24 cellular contexts compared by ENCODE assay signal in genomic region chr7:11450246-11450645, GRCh38.
"Had no signal": no experiment of that assay in that cellular context is flagged by ENCODE, and none has a peak within 500 bp of the region (broad histone marks: within the 10 kb centered on the region; RNA-seq: fewer than 3 reads in every experiment).

No MANE protein-coding gene starts in this region.

- H3K4me3 Mint-ChIP-seq: activated CD4-positive, alpha-beta memory T cell treated with anti-CD3 and anti-CD28 coated beads for 36 hours; activated naive CD8-positive, alpha-beta T cell; activated T-helper 1 cell treated with anti-CD3 and anti-CD28 coated beads, Interleukin-12 subunit alpha, Interleukin-12 subunit beta, Interleukin-2, Interleukin-4 antibody, amounts not matched to agents 30 ng/mL and 10 ng/mL and 1 ng/mL, durations not matched to agents 14 hours and 24 hours and 36 hours; brain; central memory CD8-positive, alpha-beta T cell; naive thymus-derived CD4-positive, alpha-beta T cell; neural progenitor cell; stimulated activated memory B cell treated with anti-CD40 and anti-IgM and Interleukin-4, amounts not matched to agents 10 μg/mL and 1 μg/mL and 100 μg/mL, for 72 hours; WTC11 had no signal

- H3K9ac ChIP-seq: neural progenitor cell had no signal

- H3K36me3 ChIP-seq: esophagus squamous epithelium, left lung, neural progenitor cell, thoracic aorta had no signal

- H3K27ac ChIP-seq: coronary artery, esophagus squamous epithelium, foreskin keratinocyte, left lung, neural progenitor cell, SK-N-MC, thoracic aorta had no signal

- H3K27me3 ChIP-seq: esophagus squamous epithelium, foreskin keratinocyte, left lung, neural progenitor cell had no signal

- H3K36me3 Mint-ChIP-seq: activated CD4-positive, alpha-beta memory T cell treated with anti-CD3 and anti-CD28 coated beads for 36 hours; activated naive CD8-positive, alpha-beta T cell; naive thymus-derived CD4-positive, alpha-beta T cell; stimulated activated memory B cell treated with anti-CD40 and anti-IgM and Interleukin-4, amounts not matched to agents 10 μg/mL and 1 μg/mL and 100 μg/mL, for 72 hours; WTC11 had no signal

- H3K4me1 Mint-ChIP-seq: central memory CD8-positive, alpha-beta T cell; naive thymus-derived CD4-positive, alpha-beta T cell; neural progenitor cell; stimulated activated memory B cell treated with anti-CD40 and anti-IgM and Interleukin-4, amounts not matched to agents 10 μg/mL and 1 μg/mL and 100 μg/mL, for 72 hours; WTC11 had no signal

- H3K9me3 Mint-ChIP-seq: activated CD4-positive, alpha-beta memory T cell treated with anti-CD3 and anti-CD28 coated beads for 36 hours; activated T-helper 1 cell treated with anti-CD3 and anti-CD28 coated beads, Interleukin-12 subunit alpha, Interleukin-12 subunit beta, Interleukin-2, Interleukin-4 antibody, amounts not matched to agents 30 ng/mL and 10 ng/mL and 1 ng/mL, durations not matched to agents 14 hours and 24 hours and 36 hours; brain; naive thymus-derived CD4-positive, alpha-beta T cell; neural progenitor cell; stimulated activated memory B cell treated with anti-CD40 and anti-IgM and Interleukin-4, amounts not matched to agents 10 μg/mL and 1 μg/mL and 100 μg/mL, for 72 hours; WTC11 had no signal

- ATAC-seq: foreskin keratinocyte; left lung; naive thymus-derived CD4-positive, alpha-beta T cell; sciatic nerve; stimulated activated memory B cell treated with anti-CD40 and anti-IgM and Interleukin-4, amounts not matched to agents 10 μg/mL and 1 μg/mL and 100 μg/mL, for 72 hours; WTC11 had no signal

- H2AFZ ChIP-seq: neural progenitor cell had no signal

- H3K9me3 ChIP-seq: esophagus squamous epithelium, left lung, thoracic aorta had no signal

- H3K4me1 ChIP-seq: esophagus squamous epithelium, foreskin keratinocyte, neural progenitor cell had no signal

- H3K4me3 ChIP-seq: coronary artery, esophagus squamous epithelium, left lung, neural progenitor cell, SK-N-MC, smooth muscle cell, thoracic aorta had no signal

- H3K27me3 Mint-ChIP-seq: activated CD4-positive, alpha-beta memory T cell treated with anti-CD3 and anti-CD28 coated beads for 36 hours; activated naive CD8-positive, alpha-beta T cell; brain; central memory CD8-positive, alpha-beta T cell; naive thymus-derived CD4-positive, alpha-beta T cell; stimulated activated memory B cell treated with anti-CD40 and anti-IgM and Interleukin-4, amounts not matched to agents 10 μg/mL and 1 μg/mL and 100 μg/mL, for 72 hours had no signal

- H3K27ac Mint-ChIP-seq: activated CD4-positive, alpha-beta memory T cell treated with anti-CD3 and anti-CD28 coated beads for 36 hours; activated naive CD8-positive, alpha-beta T cell; activated T-helper 1 cell treated with anti-CD3 and anti-CD28 coated beads, Interleukin-12 subunit alpha, Interleukin-12 subunit beta, Interleukin-2, Interleukin-4 antibody, amounts not matched to agents 30 ng/mL and 10 ng/mL and 1 ng/mL, durations not matched to agents 14 hours and 24 hours and 36 hours; naive thymus-derived CD4-positive, alpha-beta T cell; neural progenitor cell; stimulated activated memory B cell treated with anti-CD40 and anti-IgM and Interleukin-4, amounts not matched to agents 10 μg/mL and 1 μg/mL and 100 μg/mL, for 72 hours; WTC11 had no signal

- H3K4me2 ChIP-seq: neural progenitor cell, smooth muscle cell had no signal

- DNase-seq: activated CD4-positive, alpha-beta memory T cell treated with anti-CD3 and anti-CD28 coated beads for 36 hours; activated CD4-positive, alpha-beta T cell treated with anti-CD3 and anti-CD28 coated beads for 4 hours; activated gamma-delta T cell treated with Interleukin-2 at 50 U/mL for 16 hours; activated T-cell treated with anti-CD3 and anti-CD28 coated beads for 4 hours; effector CD8-positive, alpha-beta T cell; esophagus squamous epithelium; foreskin keratinocyte; kidney; left lung; mammary epithelial cell; naive thymus-derived CD4-positive, alpha-beta T cell; stimulated activated CD4-positive, alpha-beta T cell treated with anti-CD3 and anti-CD28 coated beads, Interleukin-4, amount 100 ng/mL, for 4 hours had no signal
